Comparison of ENCODE assay signal across 10 cellular contexts in genomic region chr3:150737874-150738679, GRCh38. TPM values are rescaled to one million over a fixed set of nuclear protein-coding genes. Genes with fewer than 3 reads are reported as not detected.
DNase-seq lines count a peak whose midpoint lies in the region; ATAC-seq lines count a peak whose summit lies in the region.
"Had no signal": no experiment of that assay in that cellular context is flagged by ENCODE, and none has a peak within 500 bp of the region (broad histone marks: within the 10 kb centered on the region; RNA-seq: fewer than 3 reads in every experiment).

No MANE protein-coding gene starts in this region.

- H2BK120ac ChIP-seq in mesenchymal stem cell (ENCODE audit: low read depth, low read length) = no peak overlapping the region

- ATAC-seq in HG03378 (IDR thresholded peaks at IDR 0.05; ENCODE audit: unreplicated experiment) (peak; percentile 46), HG02970 (IDR thresholded peaks at IDR 0.05; ENCODE audit: low FRiP score, unreplicated experiment) (no peak)
- peak; percentile 79 to 82 for ATAC-seq in activated T-cell treated with anti-CD3 and anti-CD28 coated beads, Interleukin-2, amount 50 U/mL, for 72 hours (replicated peaks in 1 of 2)

- no peak overlapping the region for H3K4ac ChIP-seq in mesenchymal stem cell (ENCODE audit: low read depth in 1 of 2, low read length in 2 of 2)

- no peak overlapping the region for H2AFZ ChIP-seq in mesenchymal stem cell (ENCODE audit: low read depth, low read length)

- no peaks in the 10 kb centered on the region for H3K9me3 Mint-ChIP-seq in activated T-cell treated with anti-CD3 and anti-CD28 coated beads, Interleukin-2, amount 50 U/mL, for 72 hours

- H2BK5ac ChIP-seq in mesenchymal stem cell (ENCODE audit: low read depth, low read length, poor library complexity, severe bottlenecking) = no peak overlapping the region

- no peak overlapping the region for H2AK5ac ChIP-seq in mesenchymal stem cell (ENCODE audit: low read length, severe bottlenecking)

- DNase-seq in NOMO-1 treated with DMSO at 0.1 percent for 48 hours (lab: John Stamatoyannopoulos, UW; ENCODE audit: unreplicated experiment) (peak; percentile 25), NOMO-1 treated with dmso at 0.1 percent for 144 hours (lab: John Stamatoyannopoulos, UW; ENCODE audit: unreplicated experiment) (no peak), mesenchymal stem cell (peak; percentile 71), HAP-1 (ENCODE audit: low spot score in 2 of 2) (no peak), HuH-7 (ENCODE audit: low spot score) (no peak)
- DNase-seq in activated T-cell treated with anti-CD3 and anti-CD28 coated beads, Interleukin-2, amount 50 U/mL, for 72 hours = peak; percentile 70 to 83

- H3K14ac ChIP-seq in mesenchymal stem cell (ENCODE audit: low read length in 2 of 2) = no peak overlapping the region

- no peak overlapping the region for H3K18ac ChIP-seq in mesenchymal stem cell (ENCODE audit: low read depth in 1 of 2, low read length in 2 of 2)

- H3K79me1 ChIP-seq in mesenchymal stem cell (replicated peaks; ENCODE audit: low read length, poor library complexity, severe bottlenecking) = peaks cover 27% of the 10 kb centered on the region

- H3K36me3 Mint-ChIP-seq in activated T-cell treated with anti-CD3 and anti-CD28 coated beads, Interleukin-2, amount 50 U/mL, for 72 hours (ENCODE audit: insufficient read depth in 2 of 2) = peaks cover 7 to 19% of the 10 kb centered on the region in 2 donors

- H2BK12ac ChIP-seq in mesenchymal stem cell (ENCODE audit: low read length in 2 of 2) = no peak overlapping the region

- no peak overlapping the region for H3K4me2 ChIP-seq in mesenchymal stem cell (ENCODE audit: low read length, poor library complexity, severe bottlenecking)

- H3K4me1 Mint-ChIP-seq in activated T-cell treated with anti-CD3 and anti-CD28 coated beads, Interleukin-2, amount 50 U/mL, for 72 hours (ENCODE audit: low read depth) = peaks cover 95% of the 10 kb centered on the region

- H3K36me3 ChIP-seq in mesenchymal stem cell (ENCODE audit: control insufficient read depth in 1 of 2, insufficient read depth in 2 of 2, low read depth in 1 of 2, low read length in 2 of 2) = peaks cover 13 to 24% of the 10 kb centered on the region in 2 experiments
- peaks cover 12% of the 10 kb centered on the region; the same call in 1 of the 2 replicates for H3K36me3 ChIP-seq in HAP-1 (replicated peaks)

- H2BK15ac ChIP-seq in mesenchymal stem cell (ENCODE audit: low read depth, poor library complexity, severe bottlenecking) = no peak overlapping the region

- no peak overlapping the region for H4K91ac ChIP-seq in mesenchymal stem cell (ENCODE audit: low read length)

- H3K9ac ChIP-seq in mesenchymal stem cell (ENCODE audit: low read length) = peak overlapping the region; percentile 14

- H3K27ac Mint-ChIP-seq in activated T-cell treated with anti-CD3 and anti-CD28 coated beads, Interleukin-2, amount 50 U/mL, for 72 hours = peak overlapping the region; percentile 98

- no peaks in the 10 kb centered on the region for H3K27me3 Mint-ChIP-seq in activated T-cell treated with anti-CD3 and anti-CD28 coated beads, Interleukin-2, amount 50 U/mL, for 72 hours (ENCODE audit: low read depth)

- peak overlapping the region; percentile 53 for H3K27ac ChIP-seq in mesenchymal stem cell (ENCODE audit: low read length, poor library complexity, severe bottlenecking)

- H3K4me1 ChIP-seq in mesenchymal stem cell (ENCODE audit: control insufficient read depth, insufficient read depth, low read depth, low read length) (peaks cover 6% of the 10 kb centered on the region), HAP-1 (peaks cover 7% of the 10 kb centered on the region)

- H3K23ac ChIP-seq in mesenchymal stem cell (ENCODE audit: low read length in 2 of 2) = no peak overlapping the region

- peak overlapping the region; percentile 91 to 94 for H3K4me3 Mint-ChIP-seq in activated T-cell treated with anti-CD3 and anti-CD28 coated beads, Interleukin-2, amount 50 U/mL, for 72 hours

- no peaks in the 10 kb centered on the region for H3K9me3 ChIP-seq in mesenchymal stem cell (ENCODE audit: control insufficient read depth, low read length)
- no peaks in the 10 kb centered on the region for H3K9me3 ChIP-seq in HAP-1

- in situ Hi-C loops in HAP-1 (cut with MboI; ENCODE audit: low sequenced_read_pairs) = no loop called here

- no peak overlapping the region for H4K8ac ChIP-seq in mesenchymal stem cell (ENCODE audit: low read length)

- no peak overlapping the region for H3K4me3 ChIP-seq in mesenchymal stem cell (ENCODE audit: insufficient read depth in 1 of 2, low read depth in 1 of 2, low read length in 2 of 2)
- no peak overlapping the region for H3K4me3 ChIP-seq in HAP-1

- H3K27me3 ChIP-seq in mesenchymal stem cell (ENCODE audit: control insufficient read depth in 1 of 2, insufficient read depth in 1 of 2, low read length in 2 of 2) (no peaks in the 10 kb centered on the region), HAP-1 (ENCODE audit: low read depth) (no peaks in the 10 kb centered on the region)

- WGBS in mesenchymal stem cell = no CpG with 5 or more reads among the region's 2 CpGs

RNA-seq across cellular contexts. Expression of gene SIAH2, which starts 24.9 kb away (rescaled TPM):
- 100 to 1,000 TPM in 1 of 2 donors, 10 to 100 TPM in 1; 91.2 to 124 TPM for total RNA-seq in activated T-cell treated with anti-CD3 and anti-CD28 coated beads, Interleukin-2, amount 50 U/mL, for 72 hours
- polyA plus RNA-seq in mesenchymal stem cell (2013, experiment 1 of 2) = 23.3 TPM
- 22.9 TPM for polyA plus RNA-seq in mesenchymal stem cell (2013, experiment 2 of 2)

RNA-seq across cellular contexts. Expression of gene ERICH6, which starts 34.4 kb away (rescaled TPM):
- under 1 TPM in 1 of 2 donors, not detected in 1; 0.19 TPM for total RNA-seq in activated T-cell treated with anti-CD3 and anti-CD28 coated beads, Interleukin-2, amount 50 U/mL, for 72 hours
- 0.04 TPM for polyA plus RNA-seq in mesenchymal stem cell (2013, experiment 1 of 2)
- polyA plus RNA-seq in mesenchymal stem cell (2013, experiment 2 of 2) = 0.03 TPM
- total RNA-seq: kidney epithelial cell, SK-MEL-5 had no signal

Comparison
In these comparisons a context has a peak if more than half of its experiments do, and no peak if none do; other contexts are left out.
1. DNase-seq: peak in NOMO-1 treated with DMSO at 0.1 percent for 48 hours (single experiment), activated T-cell treated with anti-CD3 and anti-CD28 coated beads, Interleukin-2, amount 50 U/mL, for 72 hours (2 of 2) and mesenchymal stem cell (single experiment); none in NOMO-1 treated with dmso at 0.1 percent for 144 hours (single experiment), HAP-1 (0 of 2) and HuH-7 (single experiment).